In the genomic region with DNA sequence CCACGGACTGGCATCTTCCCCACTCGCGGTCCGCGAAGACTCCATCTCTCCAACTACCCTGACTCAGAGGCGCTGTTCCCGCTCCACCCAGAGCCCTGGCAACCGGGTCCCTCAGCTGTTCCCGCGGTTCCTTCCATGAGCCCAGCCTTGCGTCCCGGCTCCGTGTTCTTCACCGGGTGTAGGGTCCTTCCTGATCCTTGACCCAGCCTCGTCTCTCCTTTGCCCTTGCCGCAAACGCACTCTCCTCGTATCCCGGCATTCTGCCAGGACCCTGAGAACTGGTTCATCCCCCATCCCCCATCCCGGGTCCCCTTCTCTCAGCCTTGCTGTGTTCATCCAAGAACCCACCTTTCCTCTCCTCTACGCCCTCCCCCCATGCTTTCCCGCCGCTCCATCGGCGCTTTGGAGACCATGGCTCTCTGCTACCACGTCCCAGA, we compare ENCODE assay signal across 8 cellular contexts. TPM values are rescaled to one million over a fixed set of nuclear protein-coding genes. Genes with fewer than 3 reads are reported as not detected.
DNase-seq lines count a peak whose midpoint lies in the region; ATAC-seq and TF ChIP-seq lines count a peak whose summit lies in the region.

No MANE protein-coding gene starts in this region.

- H3K27me3 Mint-ChIP-seq in CD14-positive monocyte (ENCODE audit: low read depth in 3 of 3) (peaks cover 69 to 85% (median 82%) of the 10 kb centered on the region in 3 donors), mesothelial cell of epicardium (ENCODE audit: low read depth) (peaks cover 100% of the 10 kb centered on the region)
- H3K27me3 Mint-ChIP-seq in activated naive CD8-positive, alpha-beta T cell treated with anti-CD3 and anti-CD28 coated beads, Interleukin-2, amount 50 U/mL, for 24 hours: peaks cover 66% of the 10 kb centered on the region

- intact Hi-C loops in CD14-positive monocyte (cut with micrococcal nuclease): no loop called here

- H3K9me3 Mint-ChIP-seq in CD14-positive monocyte (peaks cover 0 to 48% (median 31%) of the 10 kb centered on the region in 7 donors), mesothelial cell of epicardium (no peaks in the 10 kb centered on the region)
- H3K9me3 Mint-ChIP-seq in activated naive CD8-positive, alpha-beta T cell treated with anti-CD3 and anti-CD28 coated beads, Interleukin-2, amount 50 U/mL, for 24 hours: no peaks in the 10 kb centered on the region

- TF ChIP-seq CTCF in CD14-positive monocyte (IDR thresholded peaks at IDR 0.05) (no peak), mesothelial cell of epicardium (IDR thresholded peaks at IDR 0.05; ENCODE audit: unreplicated experiment) (no peak)

- DNase-seq in CD14-positive monocyte (ENCODE audit: low spot score) (no peak), HuH-7.5 (ENCODE audit: low spot score) (peak; percentile 40), mesothelial cell of epicardium (ENCODE audit: low spot score in 2 of 2, unreplicated experiment in 2 of 2) (no peak), pons (ENCODE audit: low spot score) (no peak)
- DNase-seq in activated naive CD8-positive, alpha-beta T cell treated with anti-CD3 and anti-CD28 coated beads, Interleukin-2, amount 50 U/mL, for 24 hours: no peak

- H3K4me3 Mint-ChIP-seq in CD14-positive monocyte (peak overlapping the region; percentile 75 to 94), mesothelial cell of epicardium (peak overlapping the region; percentile 70)
- peak overlapping the region; percentile 74 for H3K4me3 Mint-ChIP-seq in activated naive CD8-positive, alpha-beta T cell treated with anti-CD3 and anti-CD28 coated beads, Interleukin-2, amount 50 U/mL, for 24 hours

- H3K4me1 Mint-ChIP-seq in CD14-positive monocyte: peaks cover 87% of the 10 kb centered on the region
- peaks cover 73% of the 10 kb centered on the region for H3K4me1 Mint-ChIP-seq in activated naive CD8-positive, alpha-beta T cell treated with anti-CD3 and anti-CD28 coated beads, Interleukin-2, amount 50 U/mL, for 24 hours
- peaks cover 47% of the 10 kb centered on the region for H3K4me1 Mint-ChIP-seq in mesothelial cell of epicardium

- peak overlapping the region in 5 of 7 donors; percentile 17 to 78 (median 64) for H3K27ac Mint-ChIP-seq in CD14-positive monocyte
- H3K27ac Mint-ChIP-seq in activated naive CD8-positive, alpha-beta T cell treated with anti-CD3 and anti-CD28 coated beads, Interleukin-2, amount 50 U/mL, for 24 hours: peak overlapping the region; percentile 39
- H3K27ac Mint-ChIP-seq in mesothelial cell of epicardium: no peak overlapping the region

- H3K36me3 Mint-ChIP-seq in CD14-positive monocyte (peaks cover 20 to 32% of the 10 kb centered on the region in 2 donors), mesothelial cell of epicardium (no peaks in the 10 kb centered on the region)
- peaks cover 9% of the 10 kb centered on the region for H3K36me3 Mint-ChIP-seq in activated naive CD8-positive, alpha-beta T cell treated with anti-CD3 and anti-CD28 coated beads, Interleukin-2, amount 50 U/mL, for 24 hours (ENCODE audit: low read depth)

- ATAC-seq in activated naive CD8-positive, alpha-beta T cell treated with anti-CD3 and anti-CD28 coated beads, Interleukin-2, amount 50 U/mL, for 24 hours: no peak
- ATAC-seq in HG03432 (IDR thresholded peaks at IDR 0.05; ENCODE audit: unreplicated experiment) (no peak), HG03108 (IDR thresholded peaks at IDR 0.05; ENCODE audit: unreplicated experiment) (no peak), GM21723 (IDR thresholded peaks at IDR 0.05; ENCODE audit: unreplicated experiment) (no peak)

RNA-seq across cellular contexts. Expression of gene ICAM5, which starts 0.7 kb away (rescaled TPM):
- under 1 TPM in 1 of 2 donors, not detected in 1; 0.21 TPM for polyA plus RNA-seq in CD14-positive monocyte
- 3.3 to 5.7 TPM (median 4.9 TPM) in 3 replicates for total RNA-seq in mesothelial cell of epicardium

RNA-seq across cellular contexts. Expression of gene ICAM4, which starts 3.7 kb away (rescaled TPM):
- 10 to 100 TPM in 1 of 2 donors, 1 to 10 TPM in 1; 5.5 to 17.3 TPM for polyA plus RNA-seq in CD14-positive monocyte
- 2.0 to 2.6 TPM (median 2.4 TPM) in 3 replicates for total RNA-seq in mesothelial cell of epicardium

RNA-seq across cellular contexts. Expression of gene ZGLP1, which starts 19.2 kb away (rescaled TPM):
- polyA plus RNA-seq in CD14-positive monocyte: 10 to 100 TPM in 1 of 2 donors, 1 to 10 TPM in 1; 9.4 to 11.7 TPM
- total RNA-seq in mesothelial cell of epicardium: 12.8 to 14.9 TPM (median 13.5 TPM) in 3 replicates

RNA-seq across cellular contexts. Expression of gene ICAM1, which starts 19.5 kb away (rescaled TPM):
- polyA plus RNA-seq in CD14-positive monocyte: 10 to 100 TPM; 21.6 to 40.8 TPM
- total RNA-seq in mesothelial cell of epicardium: 9.0 to 11.6 TPM (median 9.6 TPM) in 3 replicates

RNA-seq across cellular contexts. Expression of gene FDX2, which starts 25.4 kb away (rescaled TPM):
- polyA plus RNA-seq in CD14-positive monocyte: 1 to 10 TPM; 5.5 to 6.8 TPM
- 17.9 to 20.9 TPM (median 18.6 TPM) in 3 replicates for total RNA-seq in mesothelial cell of epicardium
